ENCODE assay signal across 9 cellular contexts in genomic region chr4:53507671-53508286, GRCh38.
DNase-seq lines count a peak whose midpoint lies in the region; ATAC-seq and TF ChIP-seq lines count a peak whose summit lies in the region.
"Had no signal": no experiment of that assay in that cellular context is flagged by ENCODE, and none has a peak within 500 bp of the region (broad histone marks: within the 10 kb centered on the region; RNA-seq: fewer than 3 reads in every experiment).

No MANE protein-coding gene starts in this region.

- DNase-seq in GM23248 (peak; percentile 9), SK-N-SH (no peak), Right ventricle myocardium superior (peak; percentile 87), renal cortical epithelial cell (ENCODE audit: low read depth) (peak; percentile 96), GM10266 (ENCODE audit: extremely low spot score) (no peak), retina (no peak), NCI-H345 treated with DMSO at 0.1 percent for 48 hours (lab: John Stamatoyannopoulos, UW; ENCODE audit: unreplicated experiment) (no peak)
- no peak for DNase-seq in activated CD8-positive, alpha-beta T cell treated with anti-CD3 and anti-CD28 coated beads, Interleukin-2, amount 10 ng/mL, durations not matched to agents 7 days and 5 days
- DNase-seq: NCI-H524 treated with DMSO at 0.1 percent for 48 hours had no signal

- WGBS in GM23248 (ENCODE audit: low coverage in 1 of 2, low lambda C conversion rate in 2 of 2, missing lambda C conversion rate in 2 of 2), 2 experiments: 96% methylated on average over 17 of the region's 17 CpGs
- WGBS in SK-N-SH (ENCODE audit: low lambda C conversion rate): 81% methylated on average over 13 of the region's 17 CpGs

- no peak overlapping the region for H3K4me3 ChIP-seq in GM23248
- H3K4me3 ChIP-seq in SK-N-SH (ENCODE audit: low read depth in 2 of 2, low read length in 1 of 2): no peak overlapping the region

- H3K4me1 Mint-ChIP-seq in activated CD8-positive, alpha-beta T cell treated with anti-CD3 and anti-CD28 coated beads, Interleukin-2, amount 10 ng/mL, durations not matched to agents 7 days and 5 days (ENCODE audit: low read depth): no peaks in the 10 kb centered on the region

- H3K4me1 ChIP-seq in GM23248 (ENCODE audit: insufficient read depth) (peaks cover 10% of the 10 kb centered on the region), SK-N-SH (ENCODE audit: control insufficient read depth in 1 of 2, insufficient read depth in 2 of 2, low read depth in 1 of 2, low read length in 1 of 2) (no peaks in the 10 kb centered on the region)

- H3K79me2 ChIP-seq in GM23248 (ENCODE audit: insufficient read depth) (no peaks in the 10 kb centered on the region), SK-N-SH (ENCODE audit: insufficient read depth) (no peaks in the 10 kb centered on the region)

- H3K9me2 ChIP-seq in GM23248 (ENCODE audit: insufficient read depth) (no peaks in the 10 kb centered on the region), SK-N-SH (no peaks in the 10 kb centered on the region)

- H3K27ac ChIP-seq in GM23248: peak overlapping the region; percentile 13; the same call in 1 of the 2 replicates
- no peak overlapping the region; a peak in 1 of 4 replicates for H3K27ac ChIP-seq in SK-N-SH (ENCODE audit: low read depth in 2 of 2, low read length in 1 of 2)

- H3K36me3 ChIP-seq in GM23248 (ENCODE audit: low read depth) (no peaks in the 10 kb centered on the region), SK-N-SH (replicated peaks in 1 of 2; ENCODE audit: control insufficient read depth in 1 of 2, insufficient read depth in 2 of 2, low read length in 1 of 2) (no peaks in the 10 kb centered on the region)

- H3K36me3 Mint-ChIP-seq in activated CD8-positive, alpha-beta T cell treated with anti-CD3 and anti-CD28 coated beads, Interleukin-2, amount 10 ng/mL, durations not matched to agents 7 days and 5 days (ENCODE audit: low read depth): no peaks in the 10 kb centered on the region

- CTCF ChIA-PET in SK-N-SH (lab: Yijun Ruan, JAX): interaction anchor here (0.6 to 1.0 kb wide), 2 partner anchors 199 to 724 kb away, joined by 3 read pairs; no protein-coding TSS in a partner anchor
- CTCF ChIA-PET in activated CD8-positive, alpha-beta T cell treated with anti-CD3 and anti-CD28 coated beads, Interleukin-2, amount 10 ng/mL, durations not matched to agents 7 days and 5 days (lab: Charles Lee): no interaction called here

- H3F3A ChIP-seq in GM23248 (ENCODE audit: insufficient read depth) (no peaks in the 10 kb centered on the region), SK-N-SH (replicated peaks; ENCODE audit: insufficient read depth) (no peaks in the 10 kb centered on the region)

- POLR2A ChIA-PET in SK-N-SH (lab: Yijun Ruan, JAX): no interaction called here
- POLR2A ChIA-PET in activated CD8-positive, alpha-beta T cell treated with anti-CD3 and anti-CD28 coated beads, Interleukin-2, amount 10 ng/mL, durations not matched to agents 7 days and 5 days (lab: Charles Lee): no interaction called here

- H3K27ac Mint-ChIP-seq in activated CD8-positive, alpha-beta T cell treated with anti-CD3 and anti-CD28 coated beads, Interleukin-2, amount 10 ng/mL, durations not matched to agents 7 days and 5 days: no peak overlapping the region

- H3K27me3 Mint-ChIP-seq in activated CD8-positive, alpha-beta T cell treated with anti-CD3 and anti-CD28 coated beads, Interleukin-2, amount 10 ng/mL, durations not matched to agents 7 days and 5 days (ENCODE audit: low read depth): peaks cover 13% of the 10 kb centered on the region

- TF ChIP-seq EP300 in SK-N-SH (IDR thresholded peaks at IDR 0.05; ENCODE audit: borderline replicate concordance in 1 of 2, low read depth in 1 of 2, low read length in 1 of 2): no peak

- H3K4me2 ChIP-seq in GM23248 (ENCODE audit: unreplicated experiment) (no peak overlapping the region), SK-N-SH (no peak overlapping the region)

- in situ Hi-C loops in GM23248 (cut with MboI): no loop called here

- ATAC-seq in Right ventricle myocardium superior (ENCODE audit: poor library complexity): peak; percentile 95
- no peak for ATAC-seq in activated CD8-positive, alpha-beta T cell treated with anti-CD3 and anti-CD28 coated beads, Interleukin-2, amount 10 ng/mL, durations not matched to agents 7 days and 5 days

- H4K20me1 ChIP-seq in GM23248 (ENCODE audit: insufficient read depth) (no peaks in the 10 kb centered on the region), SK-N-SH (ENCODE audit: insufficient read depth) (no peaks in the 10 kb centered on the region)

- no peaks in the 10 kb centered on the region for H3K9me3 Mint-ChIP-seq in activated CD8-positive, alpha-beta T cell treated with anti-CD3 and anti-CD28 coated beads, Interleukin-2, amount 10 ng/mL, durations not matched to agents 7 days and 5 days (ENCODE audit: insufficient read depth)

- H3K9ac ChIP-seq in GM23248 (no peak overlapping the region), SK-N-SH (no peak overlapping the region)

- no peak for TF ChIP-seq CTCF in SK-N-SH (IDR thresholded peaks at IDR 0.05)
- no peak for TF ChIP-seq CTCF in GM10266 (IDR thresholded peaks at IDR 0.05; ENCODE audit: control insufficient read depth, insufficient read depth, low read depth, missing control alignments)

- H3K4me3 Mint-ChIP-seq in activated CD8-positive, alpha-beta T cell treated with anti-CD3 and anti-CD28 coated beads, Interleukin-2, amount 10 ng/mL, durations not matched to agents 7 days and 5 days: no peak overlapping the region

- H3K9me3 ChIP-seq in GM23248 (ENCODE audit: low read depth): no peaks in the 10 kb centered on the region
- H3K9me3 ChIP-seq in SK-N-SH: no peaks in the 10 kb centered on the region

- intact Hi-C loops in Right ventricle myocardium superior (cut with DNase I): no loop called here

- no peak for TF ChIP-seq RAD21 in SK-N-SH (IDR thresholded peaks at IDR 0.05; ENCODE audit: low read length)

- H3K27me3 ChIP-seq in GM23248 (replicated peaks; ENCODE audit: insufficient read depth) (no peaks in the 10 kb centered on the region), SK-N-SH (ENCODE audit: insufficient read depth) (no peaks in the 10 kb centered on the region)

- H2AFZ ChIP-seq in GM23248 (no peak overlapping the region), SK-N-SH (ENCODE audit: low read depth) (no peak overlapping the region)

TF ChIP-seq in SK-N-SH, 30 proteins besides CTCF, POLR2A, EP300 and RAD21:
- TF ChIP-seq MXI1 (IDR thresholded peaks at IDR 0.05; ENCODE audit: low read depth, low read length): no peak
- TF ChIP-seq TCF12 (IDR thresholded peaks at IDR 0.05): peak; percentile 38
- peak; percentile 33; the same call in 1 of the 2 replicates for TF ChIP-seq FOSL2 (IDR thresholded peaks at IDR 0.05; ENCODE audit: borderline replicate concordance, low read depth)
- no peak for TF ChIP-seq RCOR1 (IDR thresholded peaks at IDR 0.05; ENCODE audit: low read length)
- peak; percentile 32; the same call in 1 of the 2 replicates for TF ChIP-seq JUND (IDR thresholded peaks at IDR 0.05)
- no peak for TF ChIP-seq IRF3 (IDR thresholded peaks at IDR 0.05; ENCODE audit: low read depth, low read length)
- no peak for TF ChIP-seq USF1 (IDR thresholded peaks at IDR 0.05; ENCODE audit: borderline replicate concordance, low read depth)
- TF ChIP-seq PBX3 (IDR thresholded peaks at IDR 0.05): peak; percentile 53
- TF ChIP-seq NFIC (IDR thresholded peaks at IDR 0.05; ENCODE audit: borderline replicate concordance): peak; percentile 22; the same call in 1 of the 2 replicates
- no peak for TF ChIP-seq SMC3 (IDR thresholded peaks at IDR 0.05; ENCODE audit: low read depth, low read length)
- no peak for TF ChIP-seq NRF1 (IDR thresholded peaks at IDR 0.05; ENCODE audit: low read depth, low read length)
TF ChIP-seq in SK-N-SH: peak in this region for 5.

Comparison
In these comparisons a context has a peak if more than half of its experiments do, and no peak if none do; other contexts are left out.
1. DNase-seq: peak in GM23248 (single experiment), Right ventricle myocardium superior (single experiment) and renal cortical epithelial cell (single experiment); none in SK-N-SH (single experiment), GM10266 (single experiment), retina (single experiment), NCI-H345 treated with DMSO at 0.1 percent for 48 hours (single experiment) and activated CD8-positive, alpha-beta T cell treated with anti-CD3 and anti-CD28 coated beads, Interleukin-2, amount 10 ng/mL, durations not matched to agents 7 days and 5 days (single experiment).